19 cellular contexts compared by ENCODE assay signal in genomic region chr9:75967556-75967955, GRCh38.
DNase-seq lines count a peak whose midpoint lies in the region; ATAC-seq and TF ChIP-seq lines count a peak whose summit lies in the region.
"Had no signal": no experiment of that assay in that cellular context is flagged by ENCODE, and none has a peak within 500 bp of the region (broad histone marks: within the 10 kb centered on the region; RNA-seq: fewer than 3 reads in every experiment).

No MANE protein-coding gene starts in this region.

- H3K27ac ChIP-seq in colonic mucosa, result no peak overlapping the region
- H3K27ac ChIP-seq: BLaER1 had no signal

- intact Hi-C loops in colonic mucosa (cut with DNase I), result no loop called here

- no peaks in the 10 kb centered on the region for H3K4me1 ChIP-seq in colonic mucosa
- H3K4me1 ChIP-seq: BE2C had no signal

- TF ChIP-seq CTCF in epithelial cell of esophagus (IDR thresholded peaks at IDR 0.05; ENCODE audit: insufficient read depth, low read depth, low read length, missing control alignments) (no peak), colonic mucosa (IDR thresholded peaks at IDR 0.05) (no peak)

- peak; percentile 14 for DNase-seq in epithelial cell of esophagus (ENCODE audit: low read depth)
- peak; percentile 18 for DNase-seq in kidney tubule cell (ENCODE audit: low spot score)
- DNase-seq in colonic mucosa, result no peak
- DNase-seq: 8988T; ACHN; BE2C; C1 segment of cervical spinal cord; CD4-positive, alpha-beta memory T cell; CD4-positive, CD25-positive, alpha-beta regulatory T cell; CD8-positive, alpha-beta memory T cell; COR-L47; DMS 273 treated with DMSO at 0.1 percent for 48 hours; DMS153; DMS53; DMS79 treated with DMSO at 0.1 percent for 48 hours; GF-D8 had no signal

- no peaks in the 10 kb centered on the region for H3K9me3 ChIP-seq in colonic mucosa
- H3K9me3 ChIP-seq: BE2C, BLaER1 had no signal

- peak; percentile 64 for ATAC-seq in esophagus mucosa
- ATAC-seq in HG03342 (IDR thresholded peaks at IDR 0.05; ENCODE audit: unreplicated experiment), result no peak

- H3K27me3 ChIP-seq in colonic mucosa, result no peaks in the 10 kb centered on the region
- H3K27me3 ChIP-seq: BE2C, BLaER1 had no signal

- H3K9ac ChIP-seq in colonic mucosa (ENCODE audit: low read depth in 2 of 2, low read length in 2 of 2), result no peak overlapping the region
- H3K9ac ChIP-seq: BLaER1 had no signal

- H3K36me3 ChIP-seq in colonic mucosa, result no peaks in the 10 kb centered on the region
- H3K36me3 ChIP-seq: BE2C, BLaER1 had no signal

- H3K4me3 ChIP-seq in epithelial cell of esophagus (ENCODE audit: low read length), result no peak overlapping the region
- H3K4me3 ChIP-seq in colonic mucosa, result no peak overlapping the region
- H3K4me3 ChIP-seq: BLaER1 had no signal
